In genomic region chr9:122007837-122008236, GRCh38 we compare ENCODE assay signal across 22 cellular contexts.
DNase-seq lines count a peak whose midpoint lies in the region; ATAC-seq and TF ChIP-seq lines count a peak whose summit lies in the region.
"Had no signal": no experiment of that assay in that cellular context is flagged by ENCODE, and none has a peak within 500 bp of the region (broad histone marks: within the 10 kb centered on the region; RNA-seq: fewer than 3 reads in every experiment).

No MANE protein-coding gene starts in this region.

- H3K4me3 ChIP-seq in right cardiac atrium (ENCODE audit: low read length) (no peak overlapping the region), esophagus muscularis mucosa (no peak overlapping the region)
- H3K4me3 ChIP-seq: A549; BLaER1 treated with 17β-estradiol and CSF1 and Interleukin-3, amounts not matched to agents 10 nM and 100 nM; GM12878; GM23248 had no signal

- H3K27me3 ChIP-seq in right cardiac atrium (ENCODE audit: control insufficient read depth, insufficient read depth) = no peaks in the 10 kb centered on the region
- H3K27me3 ChIP-seq in esophagus muscularis mucosa = no peaks in the 10 kb centered on the region
- H3K27me3 ChIP-seq: BE2C; BLaER1 treated with 17β-estradiol and CSF1 and Interleukin-3, amounts not matched to agents 10 nM and 100 nM had no signal

- H3K27ac ChIP-seq in right cardiac atrium (ENCODE audit: low read length) (no peak overlapping the region), esophagus muscularis mucosa (replicated peaks in 1 of 4) (no peak overlapping the region)
- H3K27ac ChIP-seq: A549; BLaER1 treated with 17β-estradiol and CSF1 and Interleukin-3, amounts not matched to agents 10 nM and 100 nM; GM23248 had no signal

- no peaks in the 10 kb centered on the region for H3K36me3 Mint-ChIP-seq in activated CD8-positive, alpha-beta T cell treated with anti-CD3 and anti-CD28 coated beads, Interleukin-2, amount 10 ng/mL, durations not matched to agents 7 days and 5 days (ENCODE audit: low read depth)
- H3K36me3 Mint-ChIP-seq in activated CD8-positive, alpha-beta T cell treated with anti-CD3 and anti-CD28 coated beads for 36 hours (ENCODE audit: low read depth) = no peaks in the 10 kb centered on the region
- H3K36me3 Mint-ChIP-seq: CD14-positive monocyte had no signal

- TF ChIP-seq CTCF in activated CD8-positive, alpha-beta T cell treated with anti-CD3 and anti-CD28 coated beads for 36 hours (IDR thresholded peaks at IDR 0.05) = no peak
- no peak for TF ChIP-seq CTCF in esophagus muscularis mucosa (IDR thresholded peaks at IDR 0.05)

- no peak for TF ChIP-seq POLR2A in esophagus muscularis mucosa (IDR thresholded peaks at IDR 0.05; ENCODE audit: low read depth)

- POLR2A ChIA-PET in activated CD8-positive, alpha-beta T cell treated with anti-CD3 and anti-CD28 coated beads, Interleukin-2, amount 10 ng/mL, durations not matched to agents 7 days and 5 days (lab: Charles Lee) = no interaction called here
- POLR2A ChIA-PET in activated CD8-positive, alpha-beta T cell treated with anti-CD3 and anti-CD28 coated beads for 36 hours (lab: Charles Lee) = no interaction called here

- H3K4me3 Mint-ChIP-seq in activated CD8-positive, alpha-beta T cell treated with anti-CD3 and anti-CD28 coated beads, Interleukin-2, amount 10 ng/mL, durations not matched to agents 7 days and 5 days = no peak overlapping the region
- H3K4me3 Mint-ChIP-seq in activated CD8-positive, alpha-beta T cell treated with anti-CD3 and anti-CD28 coated beads for 36 hours = no peak overlapping the region
- H3K4me3 Mint-ChIP-seq: CD14-positive monocyte; CD4-positive, alpha-beta T cell; CD8-positive, alpha-beta memory T cell; H9 had no signal

- H3K27ac Mint-ChIP-seq in activated CD8-positive, alpha-beta T cell treated with anti-CD3 and anti-CD28 coated beads, Interleukin-2, amount 10 ng/mL, durations not matched to agents 7 days and 5 days = no peak overlapping the region
- H3K27ac Mint-ChIP-seq in activated CD8-positive, alpha-beta T cell treated with anti-CD3 and anti-CD28 coated beads for 36 hours = no peak overlapping the region
- H3K27ac Mint-ChIP-seq: CD14-positive monocyte; CD4-positive, alpha-beta T cell; CD8-positive, alpha-beta memory T cell; H9 had no signal

- no peaks in the 10 kb centered on the region for H3K27me3 Mint-ChIP-seq in activated CD8-positive, alpha-beta T cell treated with anti-CD3 and anti-CD28 coated beads, Interleukin-2, amount 10 ng/mL, durations not matched to agents 7 days and 5 days (ENCODE audit: low read depth)
- H3K27me3 Mint-ChIP-seq in activated CD8-positive, alpha-beta T cell treated with anti-CD3 and anti-CD28 coated beads for 36 hours = no peaks in the 10 kb centered on the region
- H3K27me3 Mint-ChIP-seq: CD4-positive, alpha-beta T cell had no signal

- peak; percentile 4 for DNase-seq in activated CD8-positive, alpha-beta T cell treated with anti-CD3 and anti-CD28 coated beads, Interleukin-2, amount 10 ng/mL, durations not matched to agents 7 days and 5 days
- DNase-seq in activated CD8-positive, alpha-beta T cell treated with anti-CD3 and anti-CD28 coated beads for 36 hours = no peak
- DNase-seq in right cardiac atrium = no peak
- no peak for DNase-seq in left cardiac atrium
- peak; percentile 24 for DNase-seq in esophagus muscularis mucosa (ENCODE audit: extremely low spot score)
- DNase-seq in SHP77 treated with DMSO at 0.1 percent for 48 hours (lab: John Stamatoyannopoulos, UW) = no peak
- DNase-seq: 8988T; ACHN; AML-193; BE2C; CD4-positive, alpha-beta T cell; CD8-positive, alpha-beta memory T cell; DMS 273 treated with DMSO at 0.1 percent for 48 hours; DMS79; GM23248; H9 had no signal

- H3K4me1 Mint-ChIP-seq in activated CD8-positive, alpha-beta T cell treated with anti-CD3 and anti-CD28 coated beads, Interleukin-2, amount 10 ng/mL, durations not matched to agents 7 days and 5 days (ENCODE audit: low read depth) = no peaks in the 10 kb centered on the region
- peaks cover 7% of the 10 kb centered on the region for H3K4me1 Mint-ChIP-seq in activated CD8-positive, alpha-beta T cell treated with anti-CD3 and anti-CD28 coated beads for 36 hours (ENCODE audit: low read depth)
- H3K4me1 Mint-ChIP-seq: CD14-positive monocyte, H9 had no signal

- intact Hi-C loops in activated CD8-positive, alpha-beta T cell treated with anti-CD3 and anti-CD28 coated beads for 36 hours (cut with micrococcal nuclease) = no loop called here
- intact Hi-C loops in right cardiac atrium (cut with DNase I) (no loop called here), left cardiac atrium (cut with DNase I) (no loop called here), esophagus muscularis mucosa (cut with DNase I) (no loop called here)

- H3K9me3 Mint-ChIP-seq in activated CD8-positive, alpha-beta T cell treated with anti-CD3 and anti-CD28 coated beads, Interleukin-2, amount 10 ng/mL, durations not matched to agents 7 days and 5 days (ENCODE audit: insufficient read depth) = no peaks in the 10 kb centered on the region
- no peaks in the 10 kb centered on the region for H3K9me3 Mint-ChIP-seq in activated CD8-positive, alpha-beta T cell treated with anti-CD3 and anti-CD28 coated beads for 36 hours
- H3K9me3 Mint-ChIP-seq: CD14-positive monocyte; CD4-positive, alpha-beta T cell; CD8-positive, alpha-beta memory T cell; H9 had no signal

- 17% methylated on average over 1 of the region's 1 CpG for WGBS in right cardiac atrium
- WGBS in esophagus muscularis mucosa = 64% methylated on average over 1 of the region's 1 CpG

- H3K36me3 ChIP-seq in esophagus muscularis mucosa = no peaks in the 10 kb centered on the region
- H3K36me3 ChIP-seq: BE2C; BLaER1 treated with 17β-estradiol and CSF1 and Interleukin-3, amounts not matched to agents 10 nM and 100 nM had no signal

- CTCF ChIA-PET in activated CD8-positive, alpha-beta T cell treated with anti-CD3 and anti-CD28 coated beads, Interleukin-2, amount 10 ng/mL, durations not matched to agents 7 days and 5 days (lab: Charles Lee) = no interaction called here
- CTCF ChIA-PET in activated CD8-positive, alpha-beta T cell treated with anti-CD3 and anti-CD28 coated beads for 36 hours (lab: Charles Lee) = no interaction called here

- H3K4me1 ChIP-seq in right cardiac atrium (ENCODE audit: control insufficient read depth, insufficient read depth, low read length) = no peaks in the 10 kb centered on the region
- peaks cover 0 to 9% (median 5%) of the 10 kb centered on the region in 4 donors for H3K4me1 ChIP-seq in esophagus muscularis mucosa
- H3K4me1 ChIP-seq: BLaER1 treated with 17β-estradiol and CSF1 and Interleukin-3, amounts not matched to agents 10 nM and 100 nM had no signal

- H3K9me3 ChIP-seq in right cardiac atrium (ENCODE audit: control insufficient read depth, low read length) (no peaks in the 10 kb centered on the region), esophagus muscularis mucosa (no peaks in the 10 kb centered on the region)
- H3K9me3 ChIP-seq: A549; BE2C; BLaER1 treated with 17β-estradiol and CSF1 and Interleukin-3, amounts not matched to agents 10 nM and 100 nM had no signal

- ATAC-seq in activated CD8-positive, alpha-beta T cell treated with anti-CD3 and anti-CD28 coated beads, Interleukin-2, amount 10 ng/mL, durations not matched to agents 7 days and 5 days = no peak
- ATAC-seq in activated CD8-positive, alpha-beta T cell treated with anti-CD3 and anti-CD28 coated beads for 36 hours = no peak
- ATAC-seq in right cardiac atrium (peak; percentile 60 to 69), left cardiac atrium (no peak), HG03039 (IDR thresholded peaks at IDR 0.05; ENCODE audit: unreplicated experiment) (no peak)
- ATAC-seq: A549, GM12878, HCT116 had no signal

- no peak for TF ChIP-seq EP300 in esophagus muscularis mucosa (IDR thresholded peaks at IDR 0.05)

Comparison
In these comparisons a context has a peak if more than half of its experiments do, and no peak if none do; other contexts are left out.
1. ATAC-seq: peak in right cardiac atrium (2 of 2); none in activated CD8-positive, alpha-beta T cell treated with anti-CD3 and anti-CD28 coated beads, Interleukin-2, amount 10 ng/mL, durations not matched to agents 7 days and 5 days (single experiment), activated CD8-positive, alpha-beta T cell treated with anti-CD3 and anti-CD28 coated beads for 36 hours (single experiment), left cardiac atrium (0 of 2) and HG03039 (single experiment).
2. DNase-seq: peak in activated CD8-positive, alpha-beta T cell treated with anti-CD3 and anti-CD28 coated beads, Interleukin-2, amount 10 ng/mL, durations not matched to agents 7 days and 5 days (single experiment) and esophagus muscularis mucosa (single experiment); none in activated CD8-positive, alpha-beta T cell treated with anti-CD3 and anti-CD28 coated beads for 36 hours (single experiment), right cardiac atrium (0 of 3), left cardiac atrium (single experiment) and SHP77 treated with DMSO at 0.1 percent for 48 hours (single experiment).